In genomic region chr6:24357336-24358218, GRCh38 we compare ENCODE assay signal across 8 cellular contexts. TPM values are rescaled to one million over a fixed set of nuclear protein-coding genes. Genes with fewer than 3 reads are reported as not detected.
DNase-seq lines count a peak whose midpoint lies in the region; ATAC-seq and TF ChIP-seq lines count a peak whose summit lies in the region.

Gene DCDC2, minus strand, starts transcription at chr6:24358059. Its CDS starts 309 bp downstream, at chr6:24357750.

- no peaks in the 10 kb centered on the region for H3K9me3 Mint-ChIP-seq in activated CD4-positive, alpha-beta T cell treated with anti-CD3 and anti-CD28 coated beads for 36 hours (ENCODE audit: low read depth)
- H3K9me3 Mint-ChIP-seq in activated T-cell treated with anti-CD3 and anti-CD28 coated beads, Interleukin-2, amount 50 U/mL, for 72 hours, result no peaks in the 10 kb centered on the region

- H3K4me3 Mint-ChIP-seq in activated CD4-positive, alpha-beta T cell treated with anti-CD3 and anti-CD28 coated beads for 36 hours, result peak within 1 kb of the TSS; percentile 68
- H3K4me3 Mint-ChIP-seq in activated T-cell treated with anti-CD3 and anti-CD28 coated beads, Interleukin-2, amount 50 U/mL, for 72 hours, result peak within 1 kb of the TSS; percentile 82 to 86

- H3K27ac Mint-ChIP-seq in activated CD4-positive, alpha-beta T cell treated with anti-CD3 and anti-CD28 coated beads for 36 hours, result no peak within 1 kb of the TSS
- no peak within 1 kb of the TSS for H3K27ac Mint-ChIP-seq in activated T-cell treated with anti-CD3 and anti-CD28 coated beads, Interleukin-2, amount 50 U/mL, for 72 hours

- peaks cover 28% of the 10 kb centered on the region for H3K4me1 Mint-ChIP-seq in activated CD4-positive, alpha-beta T cell treated with anti-CD3 and anti-CD28 coated beads for 36 hours
- H3K4me1 Mint-ChIP-seq in activated T-cell treated with anti-CD3 and anti-CD28 coated beads, Interleukin-2, amount 50 U/mL, for 72 hours (ENCODE audit: low read depth), result peaks cover 23% of the 10 kb centered on the region

- POLR2A ChIA-PET in activated CD4-positive, alpha-beta T cell treated with anti-CD3 and anti-CD28 coated beads for 36 hours (lab: Charles Lee), result no interaction called here
- POLR2A ChIA-PET in HEK293T (lab: Yijun Ruan, JAX), result interaction anchor here (0.6 to 1.5 kb wide), 4 partner anchors 31 to 353 kb away, joined by 3 to 7 read pairs (median 3); no protein-coding TSS in a partner anchor

- CTCF ChIA-PET in activated CD4-positive, alpha-beta T cell treated with anti-CD3 and anti-CD28 coated beads for 36 hours (lab: Charles Lee), result no interaction called here
- CTCF ChIA-PET in HEK293T (lab: Yijun Ruan, JAX), result interaction anchor here (0.6 to 1.9 kb wide), 3 partner anchors 11 to 74 kb away, joined by 3 to 5 read pairs (median 3); no protein-coding TSS in a partner anchor

- peak; percentile 14 for ATAC-seq in activated CD4-positive, alpha-beta T cell treated with anti-CD3 and anti-CD28 coated beads for 36 hours
- ATAC-seq in activated T-cell treated with anti-CD3 and anti-CD28 coated beads, Interleukin-2, amount 50 U/mL, for 72 hours (replicated peaks in 1 of 2), result peak; percentile 22 to 32
- ATAC-seq in HG03135 (IDR thresholded peaks at IDR 0.05; ENCODE audit: unreplicated experiment) (no peak), HG02678 (IDR thresholded peaks at IDR 0.05; ENCODE audit: unreplicated experiment) (no peak)

- H3K27me3 Mint-ChIP-seq in activated CD4-positive, alpha-beta T cell treated with anti-CD3 and anti-CD28 coated beads for 36 hours, result peaks cover 12% of the 10 kb centered on the region
- peaks cover 34% of the 10 kb centered on the region for H3K27me3 Mint-ChIP-seq in activated T-cell treated with anti-CD3 and anti-CD28 coated beads, Interleukin-2, amount 50 U/mL, for 72 hours (ENCODE audit: low read depth)

- no peaks in the 10 kb centered on the region for H3K36me3 Mint-ChIP-seq in activated CD4-positive, alpha-beta T cell treated with anti-CD3 and anti-CD28 coated beads for 36 hours (ENCODE audit: low read depth)
- H3K36me3 Mint-ChIP-seq in activated T-cell treated with anti-CD3 and anti-CD28 coated beads, Interleukin-2, amount 50 U/mL, for 72 hours (ENCODE audit: insufficient read depth in 2 of 2), result no peaks in the 10 kb centered on the region

- intact Hi-C loops in activated CD4-positive, alpha-beta T cell treated with anti-CD3 and anti-CD28 coated beads for 36 hours (cut with DNase I, micrococcal nuclease), result loop anchor here in 1 of 2 experiments (2.0 kb wide), 1 partner anchor 75 kb away; no protein-coding TSS in a partner anchor

- peak; percentile 64 for DNase-seq in activated CD4-positive, alpha-beta T cell treated with anti-CD3 and anti-CD28 coated beads for 36 hours
- DNase-seq in activated CD4-positive, alpha-beta T cell treated with anti-CD3 and anti-CD28 coated beads for 1 hour, result no peak
- DNase-seq in activated T-cell treated with anti-CD3 and anti-CD28 coated beads, Interleukin-2, amount 50 U/mL, for 72 hours, result peak; percentile 32 to 51
- peak; percentile 17 for DNase-seq in fibroblast of gingiva (ENCODE audit: low read depth)
- peak; percentile 9 for DNase-seq in occipital lobe (lab: John Stamatoyannopoulos, UW)
- DNase-seq in HEK293T (ENCODE audit: extremely low spot score), result no peak

TF ChIP-seq in HEK293T, 16 proteins besides CTCF, POLR2A, EP300 and RAD21:
- no peak for TF ChIP-seq FOXA1 (IDR thresholded peaks at IDR 0.05)
- no peak for TF ChIP-seq SUZ12 (IDR thresholded peaks at IDR 0.05)
- TF ChIP-seq ELF4 (IDR thresholded peaks at IDR 0.05), result no peak
- no peak for TF ChIP-seq NFRKB (IDR thresholded peaks at IDR 0.05)
- TF ChIP-seq FOXK2 (IDR thresholded peaks at IDR 0.05), result no peak
- no peak for TF ChIP-seq HDGF (IDR thresholded peaks at IDR 0.05; ENCODE audit: borderline replicate concordance)
- no peak for TF ChIP-seq LEF1 (IDR thresholded peaks at IDR 0.05; ENCODE audit: borderline replicate concordance)
- no peak for TF ChIP-seq PKNOX1 (IDR thresholded peaks at IDR 0.05)
- no peak for TF ChIP-seq FOXM1 (IDR thresholded peaks at IDR 0.05; ENCODE audit: borderline replicate concordance)
- TF ChIP-seq L3MBTL2 (conservative IDR thresholded peaks at IDR 0.05), result no peak
- no peak for TF ChIP-seq CTBP1 (IDR thresholded peaks at IDR 0.05; ENCODE audit: borderline replicate concordance)
- no peak for TF ChIP-seq BHLHE40 (IDR thresholded peaks at IDR 0.05; ENCODE audit: borderline replicate concordance)

RNA-seq across cellular contexts. Expression of gene DCDC2, which starts in this region (rescaled TPM):
- total RNA-seq in activated CD4-positive, alpha-beta T cell treated with anti-CD3 and anti-CD28 coated beads for 36 hours, result under 1 TPM in 1 of 2 experiments, not detected in 1; 0.23 TPM
- total RNA-seq in activated T-cell treated with anti-CD3 and anti-CD28 coated beads, Interleukin-2, amount 50 U/mL, for 72 hours, result under 1 TPM in 1 of 2 donors, not detected in 1; 0.12 TPM
- total RNA-seq in occipital lobe, result 2.0 TPM

Comparison
In these comparisons a context has a peak if more than half of its experiments do, and no peak if none do; other contexts are left out.
1. Peak in DNase-seq and ATAC-seq in activated CD4-positive, alpha-beta T cell treated with anti-CD3 and anti-CD28 coated beads for 36 hours; RNA of the gene not detected or under 1 TPM.
2. Peak in DNase-seq and ATAC-seq in activated T-cell treated with anti-CD3 and anti-CD28 coated beads, Interleukin-2, amount 50 U/mL, for 72 hours; RNA of the gene not detected or under 1 TPM.
3. DNase-seq: peak in fibroblast of gingiva (single experiment) and occipital lobe (single experiment); none in activated CD4-positive, alpha-beta T cell treated with anti-CD3 and anti-CD28 coated beads for 1 hour (single experiment) and HEK293T (single experiment).